In genomic region chr1:151519667-151520066, GRCh38 we compare ENCODE assay signal across 22 cellular contexts. TPM values are rescaled to one million over a fixed set of nuclear protein-coding genes. Genes with fewer than 3 reads are reported as not detected.
DNase-seq lines count a peak whose midpoint lies in the region; ATAC-seq and TF ChIP-seq lines count a peak whose summit lies in the region.
"Had no signal": no experiment of that assay in that cellular context is flagged by ENCODE, and none has a peak within 500 bp of the region (broad histone marks: within the 10 kb centered on the region; RNA-seq: fewer than 3 reads in every experiment).

No MANE protein-coding gene starts in this region.

- H3K14ac ChIP-seq in H9 (ENCODE audit: insufficient read depth, low read length): no peak overlapping the region

- no peak overlapping the region for H2BK5ac ChIP-seq in H9 (ENCODE audit: insufficient read length, low read length)

- no peak overlapping the region for H2BK15ac ChIP-seq in H9 (ENCODE audit: low read depth, low read length)

- no peak overlapping the region for H4K5ac ChIP-seq in H9 (ENCODE audit: insufficient read length, low read depth, low read length)

- H3K27me3 ChIP-seq in H9 (ENCODE audit: insufficient read depth, low read length) (no peaks in the 10 kb centered on the region), upper lobe of left lung (no peaks in the 10 kb centered on the region)

- H2BK12ac ChIP-seq in H9 (ENCODE audit: insufficient read length, low read depth, low read length): no peak overlapping the region

- peaks cover 2% of the 10 kb centered on the region; the same call in 1 of the 2 replicates for H3K79me2 ChIP-seq in H9 (ENCODE audit: insufficient read depth, low read length)

- H3K27me3 Mint-ChIP-seq in H9 (ENCODE audit: low read depth) (no peaks in the 10 kb centered on the region), mesothelial cell of epicardium (ENCODE audit: low read depth) (no peaks in the 10 kb centered on the region)
- H3K27me3 Mint-ChIP-seq: CD4-positive, CD25-positive, alpha-beta regulatory T cell had no signal

- H3K56ac ChIP-seq in H9 (ENCODE audit: insufficient read length, low read depth, low read length): no peak overlapping the region

- no peak overlapping the region for H3K4ac ChIP-seq in H9 (ENCODE audit: low read depth, low read length)

- H3K27ac ChIP-seq in H9 (ENCODE audit: insufficient read length, low read depth, low read length) (no peak overlapping the region), upper lobe of left lung (peak overlapping the region in 3 of 4 donors; percentile 30 to 48 (median 38))

- peak; percentile 27 to 60 for ATAC-seq in upper lobe of left lung (ENCODE audit: low FRiP score in 2 of 2)
- ATAC-seq: GM23338 had no signal

- no peak overlapping the region for H3K9ac ChIP-seq in H9 (ENCODE audit: extremely low read depth, insufficient read length, low read length)
- H3K9ac ChIP-seq: SK-N-SH had no signal

- H3K4me3 ChIP-seq in fibroblast of villous mesenchyme (ENCODE audit: low read depth, low read length): no peak overlapping the region
- no peak overlapping the region for H3K4me3 ChIP-seq in upper lobe of left lung
- no peak overlapping the region for H3K4me3 ChIP-seq in lower leg skin (ENCODE audit: low read depth, poor library complexity, severe bottlenecking)
- H3K4me3 ChIP-seq: GM23338, HAP-1, K562 had no signal

- no peak overlapping the region for H2BK120ac ChIP-seq in H9 (ENCODE audit: low read depth, low read length, poor library complexity, severe bottlenecking)

- H3K36me3 ChIP-seq in upper lobe of left lung: peaks cover 0 to 11% (median 6%) of the 10 kb centered on the region in 4 donors

- H2BK20ac ChIP-seq in H9 (ENCODE audit: low read depth, low read length, poor library complexity, severe bottlenecking): no peak overlapping the region

- no peak overlapping the region for H4K8ac ChIP-seq in H9 (replicated peaks; ENCODE audit: insufficient read length, low read depth, low read length)

- intact Hi-C loops in lower leg skin (cut with DNase I; ENCODE audit: low total_unique reads): no loop called here

- H3K18ac ChIP-seq in H9 (ENCODE audit: insufficient read length, low read depth, low read length): no peak overlapping the region

- no peak overlapping the region for H3K23ac ChIP-seq in H9 (ENCODE audit: insufficient read length, low read depth, low read length)

- peaks cover 12 to 24% of the 10 kb centered on the region in 2 experiments for H3K4me1 Mint-ChIP-seq in H9
- peaks cover 28% of the 10 kb centered on the region for H3K4me1 Mint-ChIP-seq in mesothelial cell of epicardium

- peaks cover 5% of the 10 kb centered on the region for H3K79me1 ChIP-seq in H9 (ENCODE audit: insufficient read depth, low read depth, low read length, poor library complexity, severe bottlenecking)

- H4K91ac ChIP-seq in H9 (ENCODE audit: insufficient read length, low read depth, low read length): no peak overlapping the region

- no peaks in the 10 kb centered on the region for H3K9me3 Mint-ChIP-seq in H9
- H3K9me3 Mint-ChIP-seq in mesothelial cell of epicardium: no peaks in the 10 kb centered on the region
- H3K9me3 Mint-ChIP-seq: CD4-positive, CD25-positive, alpha-beta regulatory T cell; GM23338 had no signal

- H3K36me3 Mint-ChIP-seq in H9 (ENCODE audit: insufficient read depth in 1 of 3, low read depth in 3 of 3): peaks cover 10 to 45% (median 44%) of the 10 kb centered on the region in 3 experiments
- H3K36me3 Mint-ChIP-seq in mesothelial cell of epicardium: peaks cover 10% of the 10 kb centered on the region

- H4K20me1 ChIP-seq in H9 (ENCODE audit: control insufficient read depth, insufficient read depth, insufficient read length): no peaks in the 10 kb centered on the region

- no peaks in the 10 kb centered on the region for H3K23me2 ChIP-seq in H9 (ENCODE audit: insufficient read length, low read depth, low read length, poor library complexity, severe bottlenecking)

- no CpG with 5 or more reads among the region's 2 CpGs for WGBS in H9 (ENCODE audit: extremely low coverage, insufficient read length, low lambda C conversion rate)
- 63 to 80% methylated on average over 2 of the region's 2 CpGs for WGBS in upper lobe of left lung, 2 donors
- 62 to 75% methylated on average over 2 of the region's 2 CpGs for whole genome bisulfite sequencing in lower leg skin, 2 donors

- H3K9me3 ChIP-seq in H9 (ENCODE audit: control insufficient read depth, low read depth, low read length): no peaks in the 10 kb centered on the region
- H3K9me3 ChIP-seq in upper lobe of left lung: no peaks in the 10 kb centered on the region
- H3K9me3 ChIP-seq: HAP-1, SK-N-SH had no signal

- H3K27ac Mint-ChIP-seq in H9 (peak overlapping the region in 2 of 3 experiments; percentile 18 to 59; a peak in 2 of 7 replicates), mesothelial cell of epicardium (peak overlapping the region; percentile 90)

- no peak for DNase-seq in H9
- DNase-seq in fibroblast of villous mesenchyme (ENCODE audit: low read depth): peak; percentile 18
- DNase-seq in mesothelial cell of epicardium (ENCODE audit: low spot score in 2 of 2, unreplicated experiment in 2 of 2): no peak
- DNase-seq in upper lobe of left lung: no peak
- no peak for DNase-seq in activated T-cell treated with anti-CD3 and anti-CD28 coated beads, Interleukin-2, amount 50 U/mL, for 1 hour
- no peak for DNase-seq in lower leg skin (ENCODE audit: low spot score in 2 of 2)
- no peak for DNase-seq in SW 1271 (lab: John Stamatoyannopoulos, UW)
- DNase-seq: CD4-positive, CD25-positive, alpha-beta regulatory T cell; DMS53; Kasumi-1; NCI-H1092 treated with DMSO at 0.1 percent for 48 hours; NCI-H1436; NCI-H187; NCI-H2081 treated with DMSO at 0.1 percent for 48 hours; NCI-H2171; NCI-H345; NCI-H524; NCI-H748 treated with DMSO at 0.1 percent for 48 hours; SK-N-SH had no signal

- no peak overlapping the region for H3K4me3 Mint-ChIP-seq in H9
- H3K4me3 Mint-ChIP-seq in mesothelial cell of epicardium: no peak overlapping the region
- H3K4me3 Mint-ChIP-seq: CD4-positive, CD25-positive, alpha-beta regulatory T cell; GM23338 had no signal

- no peak for TF ChIP-seq CTCF in H9 (conservative IDR thresholded peaks at IDR 0.05)
- TF ChIP-seq CTCF in fibroblast of villous mesenchyme (IDR thresholded peaks at IDR 0.05; ENCODE audit: insufficient read depth, low read depth, low read length): no peak
- no peak for TF ChIP-seq CTCF in mesothelial cell of epicardium (IDR thresholded peaks at IDR 0.05; ENCODE audit: unreplicated experiment)
- no peak for TF ChIP-seq CTCF in upper lobe of left lung (IDR thresholded peaks at IDR 0.05)
- TF ChIP-seq CTCF in lower leg skin (IDR thresholded peaks at IDR 0.05): no peak

- TF ChIP-seq POLR2A in upper lobe of left lung (IDR thresholded peaks at IDR 0.05) (no peak), lower leg skin (IDR thresholded peaks at IDR 0.05) (no peak)

- H2AK5ac ChIP-seq in H9 (ENCODE audit: insufficient read length, low read length): no peak overlapping the region

- H2AFZ ChIP-seq in H9 (ENCODE audit: low read length): no peak overlapping the region
- H2AFZ ChIP-seq: GM23338 had no signal

- H3T11ph ChIP-seq in H9 (ENCODE audit: low read length): no peak overlapping the region

- no peak overlapping the region for H3K4me2 ChIP-seq in H9 (ENCODE audit: insufficient read depth, insufficient read length, low read length)
- H3K4me2 ChIP-seq: GM23338, SK-N-SH had no signal

- no peak for TF ChIP-seq EP300 in upper lobe of left lung (IDR thresholded peaks at IDR 0.05)

- H3K4me1 ChIP-seq in H9 (ENCODE audit: insufficient read depth, low read length): no peaks in the 10 kb centered on the region
- H3K4me1 ChIP-seq in upper lobe of left lung: peaks cover 0 to 21% (median 5%) of the 10 kb centered on the region in 4 donors
- H3K4me1 ChIP-seq: HAP-1 had no signal

RNA-seq across cellular contexts. Expression of gene CGN, which starts 8.5 kb away (rescaled TPM):
- total RNA-seq in H9 (2021) (29.9 and 30.9 TPM in 2 replicates), fibroblast of villous mesenchyme (under 0.01 TPM in 1 of 2 replicates, not detected in the other), mesothelial cell of epicardium (37.5 to 39.1 TPM (median 38.9 TPM) in 3 replicates), upper lobe of left lung (100 to 1,000 TPM in 3 of 6 donors, 10 to 100 TPM in 3; 51.6 to 223 (median 99.2) TPM), lower leg skin (10 to 100 TPM; 33.6 to 71.0 (median 44.6) TPM)

RNA-seq across cellular contexts. Expression of gene TUFT1, which starts 20.4 kb away (rescaled TPM):
- total RNA-seq in H9 (2021): 6.2 and 6.5 TPM in 2 replicates
- total RNA-seq in fibroblast of villous mesenchyme: 16.8 and 32.8 TPM in 2 replicates
- total RNA-seq in mesothelial cell of epicardium: 14.8 to 17.3 TPM (median 17.3 TPM) in 3 replicates
- 10 to 100 TPM in 5 of 6 donors, 1 to 10 TPM in 1; 9.9 to 18.1 (median 12.5) TPM for total RNA-seq in upper lobe of left lung
- total RNA-seq in lower leg skin: 100 to 1,000 TPM; 140 to 186 (median 161) TPM

Comparison
In these comparisons a context has a peak if more than half of its experiments do, and no peak if none do; other contexts are left out.
1. RNA of gene CGN, which starts 8.5 kb away (total RNA-seq): 51.6 to 223 TPM in upper lobe of left lung, 33.6 to 71.0 TPM in lower leg skin, 37.5 to 39.1 TPM in mesothelial cell of epicardium and 29.9 to 30.9 TPM in H9; under 0.01 TPM in fibroblast of villous mesenchyme; every median in the first group is over 10 times any median in the second.